Comparison of ENCODE assay signal across 1 cellular context in genomic region chr6:33415831-33416230, GRCh38.
TF ChIP-seq lines count a peak whose summit lies in the region.

No MANE protein-coding gene starts in this region.

TF ChIP-seq in K562, 482 proteins besides CTCF, POLR2A, EP300 and RAD21:
- TF ChIP-seq NFXL1 (CRISPR knock-in tag; IDR thresholded peaks at IDR 0.05): no peak
- no peak for TF ChIP-seq CXXC5 (CRISPR knock-in tag; IDR thresholded peaks at IDR 0.05)
- TF ChIP-seq YY1 (IDR thresholded peaks at IDR 0.05; ENCODE audit: borderline replicate concordance in 1 of 3, control insufficient read depth in 1 of 3, extremely low read depth in 1 of 3, insufficient read depth in 3 of 3, insufficient read length in 1 of 3, insufficient replicate concordance in 2 of 3, low read depth in 1 of 3, low read length in 2 of 3): no peak
- TF ChIP-seq PHTF2 (CRISPR knock-in tag; IDR thresholded peaks at IDR 0.05): no peak
- TF ChIP-seq ZNF408 (CRISPR knock-in tag; IDR thresholded peaks at IDR 0.05; ENCODE audit: low read depth): no peak
- TF ChIP-seq E2F6 (IDR thresholded peaks at IDR 0.05; ENCODE audit: borderline replicate concordance in 1 of 2, extremely low read depth in 1 of 2, insufficient read depth in 1 of 2, insufficient read length in 1 of 2, low read depth in 1 of 2, low read length in 1 of 2, poor library complexity in 1 of 2, severe bottlenecking in 1 of 2): no peak
- TF ChIP-seq PRDM10 (IDR thresholded peaks at IDR 0.05; ENCODE audit: partially characterized antibody): no peak
- TF ChIP-seq ZNF24 (IDR thresholded peaks at IDR 0.05): no peak
- TF ChIP-seq MYC (IDR thresholded peaks at IDR 0.05; ENCODE audit: low read depth, low read length): no peak
- TF ChIP-seq MYC (CRISPR knock-in tag; IDR thresholded peaks at IDR 0.05; ENCODE audit: borderline replicate concordance, low read depth): no peak
- TF ChIP-seq RBFOX2 (IDR thresholded peaks at IDR 0.05; ENCODE audit: low read depth, low read length): 0 out of 2 replicates have a peak, but pooled peaks have one; percentile 5
- no peak for TF ChIP-seq BRCA1 (IDR thresholded peaks at IDR 0.05)
- no peak for TF ChIP-seq BRCA1 (CRISPR knock-in tag; IDR thresholded peaks at IDR 0.05)
- TF ChIP-seq CREBBP (IDR thresholded peaks at IDR 0.05; ENCODE audit: low read depth, low read length): no peak
- TF ChIP-seq FUS (optimal IDR thresholded peaks at IDR 0.05; ENCODE audit: low read depth, low read length): no peak
- TF ChIP-seq ZNF133 (CRISPR knock-in tag; IDR thresholded peaks at IDR 0.05): no peak
- TF ChIP-seq TFAP4 (CRISPR knock-in tag; IDR thresholded peaks at IDR 0.05; ENCODE audit: borderline replicate concordance): 0 out of 2 replicates have a peak, but pooled peaks have one; percentile 30
- TF ChIP-seq IRF1 (CRISPR knock-in tag; IDR thresholded peaks at IDR 0.05; ENCODE audit: borderline replicate concordance): no peak
- no peak for TF ChIP-seq RCOR1 (IDR thresholded peaks at IDR 0.05; ENCODE audit: borderline replicate concordance in 1 of 2, low read depth in 2 of 2, low read length in 2 of 2)
- TF ChIP-seq NR2C1 (IDR thresholded peaks at IDR 0.05): peak; percentile 32; the same call in 1 of the 2 replicates
- 0 out of 2 replicates have a peak, but pooled peaks have one; percentile 20 for TF ChIP-seq NR2C1 (tag; IDR thresholded peaks at IDR 0.05)
- no peak for TF ChIP-seq ZNF766 (CRISPR knock-in tag; conservative IDR thresholded peaks at IDR 0.05)
- no peak for TF ChIP-seq HBP1 (CRISPR knock-in tag; IDR thresholded peaks at IDR 0.05)
- TF ChIP-seq NR3C1 (CRISPR knock-in tag; IDR thresholded peaks at IDR 0.05): no peak
- no peak for TF ChIP-seq HMG20B (CRISPR knock-in tag; IDR thresholded peaks at IDR 0.05)
- TF ChIP-seq ETV5 (CRISPR knock-in tag; IDR thresholded peaks at IDR 0.05; ENCODE audit: low read depth): 0 out of 2 replicates have a peak, but pooled peaks have one; percentile 23
- TF ChIP-seq BACH1 (tag; IDR thresholded peaks at IDR 0.05): no peak
- no peak for TF ChIP-seq BMI1 (IDR thresholded peaks at IDR 0.05; ENCODE audit: low read length)
